In the genomic region with DNA sequence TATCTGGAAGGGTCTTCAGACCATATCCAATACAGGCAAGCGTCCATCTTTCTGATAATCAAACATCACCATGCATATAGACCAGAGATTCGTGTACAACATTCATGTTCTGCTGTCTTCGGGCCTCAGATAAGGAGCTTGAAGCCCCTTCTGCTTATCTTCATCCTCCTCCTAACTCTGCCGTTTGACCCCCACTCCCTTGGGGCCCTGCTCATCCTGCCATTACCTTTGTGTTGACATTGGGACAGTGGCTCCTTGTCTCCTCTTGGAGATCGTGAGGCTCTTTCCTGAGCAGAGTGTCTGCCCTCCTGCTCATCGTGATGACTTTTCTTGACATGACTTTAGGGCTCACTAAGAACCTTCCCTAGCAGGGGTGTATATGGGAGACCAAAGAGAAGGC, we compare ENCODE assay signal across 7 cellular contexts. TPM values are rescaled to one million over a fixed set of nuclear protein-coding genes. Genes with fewer than 3 reads are reported as not detected.
"Had no signal": no experiment of that assay in that cellular context is flagged by ENCODE, and none has a peak within 500 bp of the region (broad histone marks: within the 10 kb centered on the region; RNA-seq: fewer than 3 reads in every experiment).

No MANE protein-coding gene starts in this region.

- ATAC-seq: GM23338, HepG2 had no signal

- FAIRE-seq: H1, H54, HepG2 had no signal

- DNase-seq: H9, HCEC 1CT, KBM-7 had no signal

- H3K4me3 ChIP-seq: GM23338 had no signal

RNA-seq across cellular contexts. Expression of gene ACTL8, which starts 37.3 kb away (rescaled TPM):
- total RNA-seq: H9 had no signal
